Comparison of ENCODE assay signal across 17 cellular contexts in genomic region chr2:118380915-118381653, GRCh38.
DNase-seq lines count a peak whose midpoint lies in the region; FAIRE-seq and TF ChIP-seq lines count a peak whose summit lies in the region.
"Had no signal": no experiment of that assay in that cellular context is flagged by ENCODE, and none has a peak within 500 bp of the region (broad histone marks: within the 10 kb centered on the region; RNA-seq: fewer than 3 reads in every experiment).

No MANE protein-coding gene starts in this region.

- DNase-seq in SW480 (ENCODE audit: low spot score) (peak; percentile 34), bronchial epithelial cell (ENCODE audit: low read depth) (peak; percentile 39), fibroblast of mammary gland (ENCODE audit: low read depth) (peak; percentile 23), renal cortical epithelial cell (ENCODE audit: low read depth) (peak; percentile 54), SK-N-DZ (ENCODE audit: low spot score) (no peak), DMS79 treated with DMSO at 0.1 percent for 48 hours (lab: John Stamatoyannopoulos, UW) (no peak), H7 (no peak)
- DNase-seq in activated CD4-positive, alpha-beta T cell treated with anti-CD3 and anti-CD28 coated beads, Interleukin-2, amount 10 ng/mL, durations not matched to agents 24 days and 14 days: no peak
- DNase-seq: CD8-positive, alpha-beta T cell; COR-L47; DMS153; DND-41; IMR-90 had no signal

- no peaks in the 10 kb centered on the region for H3K27me3 Mint-ChIP-seq in activated CD4-positive, alpha-beta T cell treated with anti-CD3 and anti-CD28 coated beads, Interleukin-2, amount 10 ng/mL, durations not matched to agents 24 days and 14 days

- H3K27me3 ChIP-seq in bronchial epithelial cell (ENCODE audit: control insufficient read depth, insufficient read depth, low read length): no peaks in the 10 kb centered on the region
- no peaks in the 10 kb centered on the region for H3K27me3 ChIP-seq in H7 (ENCODE audit: control insufficient read depth, insufficient read depth, low read length)

- no peak overlapping the region for H3K4me3 Mint-ChIP-seq in activated CD4-positive, alpha-beta T cell treated with anti-CD3 and anti-CD28 coated beads, Interleukin-2, amount 10 ng/mL, durations not matched to agents 24 days and 14 days
- H3K4me3 Mint-ChIP-seq: CD14-positive monocyte; CD8-positive, alpha-beta T cell had no signal

- no peak for TF ChIP-seq CTCF in bronchial epithelial cell (IDR thresholded peaks at IDR 0.05; ENCODE audit: insufficient read depth, low read length, severe bottlenecking)
- TF ChIP-seq CTCF in fibroblast of mammary gland (conservative IDR thresholded peaks at IDR 0.05; ENCODE audit: control insufficient read depth, insufficient read depth, low read depth, low read length): no peak

- FAIRE-seq in bronchial epithelial cell (lab: Jason Lieb, UNC): no peak
- FAIRE-seq: A549, D721Med, H54 had no signal

- no peak overlapping the region for H3K27ac Mint-ChIP-seq in activated CD4-positive, alpha-beta T cell treated with anti-CD3 and anti-CD28 coated beads, Interleukin-2, amount 10 ng/mL, durations not matched to agents 24 days and 14 days
- H3K27ac Mint-ChIP-seq: CD14-positive monocyte; CD8-positive, alpha-beta T cell had no signal

- H3K36me3 ChIP-seq in bronchial epithelial cell (ENCODE audit: control insufficient read depth, insufficient read depth, low read length) (no peaks in the 10 kb centered on the region), H7 (replicated peaks; ENCODE audit: control insufficient read depth, insufficient read depth, low read length) (no peaks in the 10 kb centered on the region)

- H3K4me1 Mint-ChIP-seq in activated CD4-positive, alpha-beta T cell treated with anti-CD3 and anti-CD28 coated beads, Interleukin-2, amount 10 ng/mL, durations not matched to agents 24 days and 14 days: no peaks in the 10 kb centered on the region
- H3K4me1 Mint-ChIP-seq: CD14-positive monocyte had no signal

- no peaks in the 10 kb centered on the region for H3K36me3 Mint-ChIP-seq in activated CD4-positive, alpha-beta T cell treated with anti-CD3 and anti-CD28 coated beads, Interleukin-2, amount 10 ng/mL, durations not matched to agents 24 days and 14 days (ENCODE audit: low read depth)
- H3K36me3 Mint-ChIP-seq: CD14-positive monocyte; CD8-positive, alpha-beta T cell had no signal

- H3K4me3 ChIP-seq in bronchial epithelial cell (ENCODE audit: low read depth, low read length): no peak overlapping the region
- no peak overlapping the region for H3K4me3 ChIP-seq in fibroblast of mammary gland (ENCODE audit: control insufficient read depth, low read depth, low read length)
- H3K4me3 ChIP-seq in H7 (ENCODE audit: insufficient read depth, low read depth, low read length): no peak overlapping the region
- H3K4me3 ChIP-seq: A549 had no signal

- no peaks in the 10 kb centered on the region for H3K9me3 Mint-ChIP-seq in activated CD4-positive, alpha-beta T cell treated with anti-CD3 and anti-CD28 coated beads, Interleukin-2, amount 10 ng/mL, durations not matched to agents 24 days and 14 days
- H3K9me3 Mint-ChIP-seq: CD8-positive, alpha-beta T cell had no signal

- intact Hi-C loops in activated CD4-positive, alpha-beta T cell treated with anti-CD3 and anti-CD28 coated beads, Interleukin-2, amount 10 ng/mL, durations not matched to agents 24 days and 14 days (cut with micrococcal nuclease): no loop called here

Comparison
In these comparisons a context has a peak if more than half of its experiments do, and no peak if none do; other contexts are left out.
1. DNase-seq: peak in SW480 (single experiment), bronchial epithelial cell (single experiment), fibroblast of mammary gland (single experiment) and renal cortical epithelial cell (single experiment); none in SK-N-DZ (single experiment), DMS79 treated with DMSO at 0.1 percent for 48 hours (single experiment), activated CD4-positive, alpha-beta T cell treated with anti-CD3 and anti-CD28 coated beads, Interleukin-2, amount 10 ng/mL, durations not matched to agents 24 days and 14 days (single experiment) and H7 (single experiment).